22 cellular contexts compared by ENCODE assay signal in genomic region chr18:40058811-40059570, GRCh38.
"Had no signal": no experiment of that assay in that cellular context is flagged by ENCODE, and none has a peak within 500 bp of the region (broad histone marks: within the 10 kb centered on the region; RNA-seq: fewer than 3 reads in every experiment).

No MANE protein-coding gene starts in this region.

- H3K27me3 Mint-ChIP-seq: activated CD4-positive, alpha-beta memory T cell treated with anti-CD3 and anti-CD28 coated beads, Interleukin-2, amount 10 ng/mL, durations not matched to agents 7 days and 5 days; activated naive CD4-positive, alpha-beta T cell treated with anti-CD3 and anti-CD28 coated beads, Interleukin-2, amount 10 ng/mL, durations not matched to agents 7 days and 5 days; naive thymus-derived CD8-positive, alpha-beta T cell; progenitor cell of endocrine pancreas had no signal

- H3K9me3 ChIP-seq: body of pancreas, sigmoid colon, stomach, suprapubic skin, tibial nerve had no signal

- ATAC-seq: activated T-cell treated with anti-CD3 and anti-CD28 coated beads, Interleukin-2, amount 50 U/mL, for 72 hours; body of pancreas; foreskin keratinocyte; left lobe of liver; naive thymus-derived CD8-positive, alpha-beta T cell; stimulated activated effector memory CD8-positive, alpha-beta T cell treated with anti-CD3 and anti-CD28 coated beads, Interleukin-12 subunit alpha, Interleukin-12 subunit beta, amount 100 ng/mL, for 72 hours had no signal

- H3K4me3 Mint-ChIP-seq: activated CD4-positive, alpha-beta memory T cell treated with anti-CD3 and anti-CD28 coated beads, Interleukin-2, amount 10 ng/mL, durations not matched to agents 7 days and 5 days; activated naive CD4-positive, alpha-beta T cell treated with anti-CD3 and anti-CD28 coated beads, Interleukin-2, amount 10 ng/mL, durations not matched to agents 7 days and 5 days; activated T-cell treated with anti-CD3 and anti-CD28 coated beads, Interleukin-2, amount 50 U/mL, for 72 hours; mesothelial cell of epicardium; naive thymus-derived CD8-positive, alpha-beta T cell; stimulated activated effector memory CD8-positive, alpha-beta T cell treated with anti-CD3 and anti-CD28 coated beads, Interleukin-12 subunit alpha, Interleukin-12 subunit beta, amount 100 ng/mL, for 72 hours had no signal

- DNase-seq: activated CD4-positive, alpha-beta memory T cell treated with anti-CD3 and anti-CD28 coated beads, Interleukin-2, amount 10 ng/mL, durations not matched to agents 7 days and 5 days; activated CD4-positive, alpha-beta T cell treated with anti-CD3 and anti-CD28 coated beads for 48 hours; activated effector memory CD4-positive, alpha-beta T cell treated with anti-CD3 and anti-CD28 coated beads, Interleukin-2, amount 50 U/mL, for 16 hours; activated naive CD4-positive, alpha-beta T cell treated with anti-CD3 and anti-CD28 coated beads, Interleukin-2, amount 10 ng/mL, durations not matched to agents 7 days and 5 days; activated T-cell treated with anti-CD3 and anti-CD28 coated beads, Interleukin-2, amount 50 U/mL, for 72 hours; body of pancreas; dermis blood vessel endothelial cell; effector CD8-positive, alpha-beta T cell; erythroblast; foreskin keratinocyte; naive thymus-derived CD8-positive, alpha-beta T cell; retina; sigmoid colon; stimulated activated CD4-positive, alpha-beta T cell treated with anti-CD3 and anti-CD28 coated beads, Interleukin-1b, Interleukin-23, amount 100 ng/mL, for 48 hours; stomach had no signal

- H3K4me3 ChIP-seq: body of pancreas, cardiac muscle cell, sigmoid colon, stomach, suprapubic skin, tibial nerve had no signal

- H3K36me3 Mint-ChIP-seq: activated naive CD4-positive, alpha-beta T cell treated with anti-CD3 and anti-CD28 coated beads, Interleukin-2, amount 10 ng/mL, durations not matched to agents 7 days and 5 days; mesothelial cell of epicardium; naive thymus-derived CD8-positive, alpha-beta T cell; stimulated activated effector memory CD8-positive, alpha-beta T cell treated with anti-CD3 and anti-CD28 coated beads, Interleukin-12 subunit alpha, Interleukin-12 subunit beta, amount 100 ng/mL, for 72 hours had no signal

- H3K27ac ChIP-seq: body of pancreas, cardiac muscle cell, foreskin keratinocyte, sigmoid colon, stomach, suprapubic skin, tibial nerve had no signal

- H3K27ac Mint-ChIP-seq: activated CD4-positive, alpha-beta memory T cell treated with anti-CD3 and anti-CD28 coated beads, Interleukin-2, amount 10 ng/mL, durations not matched to agents 7 days and 5 days; activated naive CD4-positive, alpha-beta T cell treated with anti-CD3 and anti-CD28 coated beads, Interleukin-2, amount 10 ng/mL, durations not matched to agents 7 days and 5 days; activated T-cell treated with anti-CD3 and anti-CD28 coated beads, Interleukin-2, amount 50 U/mL, for 72 hours; mesothelial cell of epicardium; naive thymus-derived CD8-positive, alpha-beta T cell; progenitor cell of endocrine pancreas; stimulated activated effector memory CD8-positive, alpha-beta T cell treated with anti-CD3 and anti-CD28 coated beads, Interleukin-12 subunit alpha, Interleukin-12 subunit beta, amount 100 ng/mL, for 72 hours had no signal

- H3K4me1 ChIP-seq: body of pancreas, foreskin keratinocyte, suprapubic skin, tibial nerve had no signal

- H3K27me3 ChIP-seq: body of pancreas, cardiac muscle cell, sigmoid colon, stomach, suprapubic skin, tibial nerve had no signal

- H3K36me3 ChIP-seq: cardiac muscle cell, sigmoid colon, stomach, suprapubic skin, tibial nerve had no signal

- H3K4me1 Mint-ChIP-seq: activated CD4-positive, alpha-beta memory T cell treated with anti-CD3 and anti-CD28 coated beads, Interleukin-2, amount 10 ng/mL, durations not matched to agents 7 days and 5 days; activated naive CD4-positive, alpha-beta T cell treated with anti-CD3 and anti-CD28 coated beads, Interleukin-2, amount 10 ng/mL, durations not matched to agents 7 days and 5 days; mesothelial cell of epicardium; naive thymus-derived CD8-positive, alpha-beta T cell; stimulated activated effector memory CD8-positive, alpha-beta T cell treated with anti-CD3 and anti-CD28 coated beads, Interleukin-12 subunit alpha, Interleukin-12 subunit beta, amount 100 ng/mL, for 72 hours had no signal

- H3K9me3 Mint-ChIP-seq: activated naive CD4-positive, alpha-beta T cell treated with anti-CD3 and anti-CD28 coated beads, Interleukin-2, amount 10 ng/mL, durations not matched to agents 7 days and 5 days; mesothelial cell of epicardium had no signal
